Comparison of ENCODE assay signal across 8 cellular contexts in genomic region chr15:66294157-66294931, GRCh38. TPM values are rescaled to one million over a fixed set of nuclear protein-coding genes. Genes with fewer than 3 reads are reported as not detected.
DNase-seq lines count a peak whose midpoint lies in the region; ATAC-seq and TF ChIP-seq lines count a peak whose summit lies in the region.

No MANE protein-coding gene starts in this region.

- H3K9me3 ChIP-seq in effector memory CD4-positive, alpha-beta T cell (ENCODE audit: control insufficient read depth, low read length): no peaks in the 10 kb centered on the region
- no peaks in the 10 kb centered on the region for H3K9me3 ChIP-seq in thyroid gland

- H3K4me3 ChIP-seq in effector memory CD4-positive, alpha-beta T cell (ENCODE audit: insufficient read depth, low read depth, low read length, poor library complexity, severe bottlenecking): peak overlapping the region; percentile 67
- H3K4me3 ChIP-seq in thyroid gland (replicated peaks in 1 of 3): peak overlapping the region in 2 of 3 donors; percentile 11 to 68

- H3K27ac ChIP-seq in effector memory CD4-positive, alpha-beta T cell (ENCODE audit: insufficient read depth, low read length, poor library complexity, severe bottlenecking): peak overlapping the region; percentile 89
- peak overlapping the region; percentile 77 to 92 (median 91) for H3K27ac ChIP-seq in thyroid gland

- TF ChIP-seq POLR2A in thyroid gland (IDR thresholded peaks at IDR 0.05): no peak

- no peaks in the 10 kb centered on the region for H3K27me3 Mint-ChIP-seq in IgD-negative memory B cell
- H3K27me3 Mint-ChIP-seq in memory B cell: no peaks in the 10 kb centered on the region

- H3K9me3 Mint-ChIP-seq in IgD-negative memory B cell: no peaks in the 10 kb centered on the region
- no peaks in the 10 kb centered on the region for H3K9me3 Mint-ChIP-seq in memory B cell

- no peaks in the 10 kb centered on the region for H3K36me3 ChIP-seq in effector memory CD4-positive, alpha-beta T cell (ENCODE audit: control insufficient read depth, insufficient read depth, low read length)
- H3K36me3 ChIP-seq in thyroid gland: no peaks in the 10 kb centered on the region

- DNase-seq in EH (ENCODE audit: low read depth): peak; percentile 85
- DNase-seq in SW 1271 (lab: John Stamatoyannopoulos, UW): peak; percentile 56 to 88
- no peak for DNase-seq in effector memory CD4-positive, alpha-beta T cell
- no peak for DNase-seq in memory B cell (ENCODE audit: low spot score in 2 of 2)
- DNase-seq in thyroid gland: peak; percentile 15 to 20

- H3K36me3 Mint-ChIP-seq in IgD-negative memory B cell (no peaks in the 10 kb centered on the region), memory B cell (no peaks in the 10 kb centered on the region)

- H3K4me1 ChIP-seq in effector memory CD4-positive, alpha-beta T cell (ENCODE audit: control insufficient read depth, insufficient read depth, low read length, poor library complexity, severe bottlenecking): peaks cover 15% of the 10 kb centered on the region
- H3K4me1 ChIP-seq in thyroid gland: peaks cover 20% of the 10 kb centered on the region in 2 donors

- 6% methylated on average over 13 to 15 of the region's 16 CpGs for WGBS in thyroid gland, 2 donors

- H3K4me3 Mint-ChIP-seq in IgD-negative memory B cell: peak overlapping the region; percentile 82 to 96 (median 90)
- peak overlapping the region; percentile 82 for H3K4me3 Mint-ChIP-seq in memory B cell

- H3K27me3 ChIP-seq in effector memory CD4-positive, alpha-beta T cell (replicated peaks; ENCODE audit: control insufficient read depth, insufficient read depth, low read length, poor library complexity, severe bottlenecking): no peaks in the 10 kb centered on the region
- no peaks in the 10 kb centered on the region for H3K27me3 ChIP-seq in thyroid gland

- TF ChIP-seq CTCF in thyroid gland (IDR thresholded peaks at IDR 0.05): no peak

- peak overlapping the region; percentile 86 to 97 (median 92) for H3K27ac Mint-ChIP-seq in IgD-negative memory B cell
- H3K27ac Mint-ChIP-seq in memory B cell: peak overlapping the region; percentile 83

- intact Hi-C loops in thyroid gland (cut with DNase I): no loop called here

- H3K4me1 Mint-ChIP-seq in IgD-negative memory B cell (peaks cover 23 to 34% (median 23%) of the 10 kb centered on the region in 3 donors), memory B cell (peaks cover 24% of the 10 kb centered on the region)

- ATAC-seq in GM21367 (IDR thresholded peaks at IDR 0.05; ENCODE audit: unreplicated experiment) (peak; percentile 23), memory B cell (ENCODE audit: low read depth) (no peak), HG02571 (IDR thresholded peaks at IDR 0.05; ENCODE audit: unreplicated experiment) (no peak)

RNA-seq across cellular contexts. Expression of gene DIS3L, which starts 1.0 kb away (rescaled TPM):
- polyA plus RNA-seq in IgD-negative memory B cell: 30.2 TPM
- 10 to 100 TPM; 20.8 to 49.8 (median 37.8) TPM for total RNA-seq in thyroid gland

RNA-seq across cellular contexts. Expression of gene MEGF11, which starts 40.8 kb away (rescaled TPM):
- polyA plus RNA-seq in IgD-negative memory B cell: 0.41 TPM
- under 1 TPM in 1 of 4 donors, not detected in 3; 0.20 TPM for total RNA-seq in thyroid gland

Comparison
In these comparisons a context has a peak if more than half of its experiments do, and no peak if none do; other contexts are left out.
1. DNase-seq: peak in EH (single experiment), SW 1271 (2 of 2) and thyroid gland (2 of 2); none in effector memory CD4-positive, alpha-beta T cell (0 of 3) and memory B cell (0 of 2).